In the genomic region with DNA sequence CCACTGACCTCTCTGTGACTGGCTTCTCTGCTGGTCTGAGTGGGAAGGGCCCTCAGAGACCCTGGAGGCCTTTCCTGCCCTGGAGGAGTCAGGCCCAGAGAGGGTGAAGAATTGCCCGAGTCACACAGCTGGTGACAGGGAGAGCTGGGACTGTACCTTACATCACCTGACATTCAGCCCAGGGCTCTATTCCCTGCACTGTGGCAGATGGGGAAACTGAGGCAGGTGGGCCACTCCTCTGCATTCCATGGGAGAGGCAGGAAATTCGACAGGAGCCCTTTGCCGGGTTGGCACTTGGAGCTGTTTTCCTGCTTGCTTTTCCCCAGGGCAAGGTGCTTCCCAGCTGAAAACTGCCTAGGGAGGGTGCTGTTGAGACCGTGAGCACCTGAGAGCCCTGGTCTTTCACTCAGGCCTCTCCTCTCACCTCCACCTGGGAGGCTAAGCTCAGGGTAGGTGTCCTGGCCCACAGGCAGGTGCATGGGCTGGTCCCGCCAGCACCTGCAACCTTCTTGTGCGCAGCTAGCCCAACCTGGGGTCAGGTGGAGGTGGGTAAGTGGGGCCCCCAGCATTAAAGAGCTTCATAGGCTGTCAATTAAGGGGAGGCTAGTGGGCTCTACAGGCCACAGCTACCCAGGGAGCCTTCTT, we compare ENCODE assay signal across 10 cellular contexts. TPM values are rescaled to one million over a fixed set of nuclear protein-coding genes. Genes with fewer than 3 reads are reported as not detected.
DNase-seq lines count a peak whose midpoint lies in the region; ATAC-seq, FAIRE-seq and TF ChIP-seq lines count a peak whose summit lies in the region.
"Had no signal": no experiment of that assay in that cellular context is flagged by ENCODE, and none has a peak within 500 bp of the region (broad histone marks: within the 10 kb centered on the region; RNA-seq: fewer than 3 reads in every experiment).

No MANE protein-coding gene starts in this region.

- H3K9me3 ChIP-seq in K562 (replicated peaks; ENCODE audit: control insufficient read depth, insufficient read depth, low read depth, low read length) (no peaks in the 10 kb centered on the region), osteoblast (ENCODE audit: low read depth, low read length) (no peaks in the 10 kb centered on the region)

- no peak for FAIRE-seq in K562 (lab: Jason Lieb, UNC)
- FAIRE-seq: colon had no signal

- H3K9ac ChIP-seq in K562 (ENCODE audit: insufficient read depth in 1 of 2, low read depth in 2 of 2, low read length in 2 of 2), result peak overlapping the region; percentile 28 to 86; a peak in 3 of 4 replicates

- H2AFZ ChIP-seq in K562 (ENCODE audit: low read depth, low read length), result no peak overlapping the region
- H2AFZ ChIP-seq in osteoblast (ENCODE audit: low read length), result no peak overlapping the region

- CTCF ChIA-PET in K562 (lab: Yijun Ruan, JAX; ENCODE audit: low intra/inter-chr PET ratio), result no interaction called here

- peak; percentile 6 for ATAC-seq in HG03135 (IDR thresholded peaks at IDR 0.05; ENCODE audit: unreplicated experiment)
- no peak for ATAC-seq in K562
- no peak for ATAC-seq in HG03469 (IDR thresholded peaks at IDR 0.05; ENCODE audit: unreplicated experiment)

- no peak for TF ChIP-seq EP300 in K562 (IDR thresholded peaks at IDR 0.05; ENCODE audit: low read length)

- intact Hi-C loops in K562 (cut with micrococcal nuclease), result no loop called here

- TF ChIP-seq CTCF in GM12864 (IDR thresholded peaks at IDR 0.05; ENCODE audit: low read depth, low read length, missing control alignments) (no peak), K562 (IDR thresholded peaks at IDR 0.05 in 2 of 3, conservative IDR thresholded peaks at IDR 0.05 in 1 of 3; ENCODE audit: insufficient read depth in 2 of 3, low read depth in 1 of 3, low read length in 3 of 3) (no peak), osteoblast (IDR thresholded peaks at IDR 0.05; ENCODE audit: extremely low read depth, low read depth, low read length) (no peak)

- peaks cover 98% of the 10 kb centered on the region for H3K79me2 ChIP-seq in K562 (ENCODE audit: control insufficient read depth, insufficient read depth, low read length)
- peaks cover 74% of the 10 kb centered on the region for H3K79me2 ChIP-seq in osteoblast (ENCODE audit: insufficient read depth, low read length)

- H3K36me3 ChIP-seq in K562 (ENCODE audit: control insufficient read depth, insufficient read depth, low read length) (peaks cover 53% of the 10 kb centered on the region), osteoblast (ENCODE audit: insufficient read depth, low read length) (no peaks in the 10 kb centered on the region)

- H3K4me2 ChIP-seq in K562 (ENCODE audit: insufficient read depth, low read length) (no peak overlapping the region), osteoblast (ENCODE audit: insufficient read depth, low read length) (no peak overlapping the region)

- no TSS peak for BruUV-seq in K562 (replicated peaks; lab: Mats Ljungman, UMichigan)

- WGBS in K562 (ENCODE audit: insufficient coverage, low coverage, missing lambda C conversion rate), result 98% methylated on average over 5 of the region's 6 CpGs

- no peaks in the 10 kb centered on the region for H3K27me3 ChIP-seq in K562 (ENCODE audit: control insufficient read depth in 2 of 2, insufficient read depth in 2 of 2, low read length in 2 of 2)
- H3K27me3 ChIP-seq in osteoblast (ENCODE audit: insufficient read depth, low read length), result no peaks in the 10 kb centered on the region

- DNase-seq in GM12864 (ENCODE audit: low read depth), result no peak
- no peak for DNase-seq in K562 (ENCODE audit: extremely low read depth in 1 of 4, low spot score in 3 of 4)
- DNase-seq in osteoblast (ENCODE audit: insufficient read length, low spot score, missing footprints), result peak; percentile 58
- no peak for DNase-seq in Kasumi-1 (lab: John Stamatoyannopoulos, UW)
- DNase-seq in DMS79 treated with DMSO at 0.1 percent for 48 hours (lab: John Stamatoyannopoulos, UW), result no peak
- DNase-seq in GM03348 (ENCODE audit: low spot score), result no peak
- DNase-seq: NCI-H1436 treated with DMSO at 0.1 percent for 48 hours had no signal

- H4K20me1 ChIP-seq in K562 (replicated peaks; ENCODE audit: control insufficient read depth, insufficient read depth, low read length) (peaks cover 31% of the 10 kb centered on the region), osteoblast (ENCODE audit: insufficient read depth, low read length) (peaks cover 51% of the 10 kb centered on the region)

- H3K4me3 ChIP-seq in GM12864 (ENCODE audit: low read depth, low read length) (peak overlapping the region; percentile 80), K562 (no peak overlapping the region), osteoblast (ENCODE audit: insufficient read depth, low read length) (no peak overlapping the region)

- H3K4me1 ChIP-seq in K562 (replicated peaks in 1 of 2; ENCODE audit: control insufficient read depth in 2 of 2, insufficient read depth in 2 of 2, low read length in 2 of 2) (peaks cover 43 to 66% of the 10 kb centered on the region in 2 experiments), osteoblast (ENCODE audit: insufficient read depth, low read length) (no peaks in the 10 kb centered on the region)

- POLR2A ChIA-PET in K562 (lab: Yijun Ruan, JAX), result interaction anchor here (0.7 to 5.1 kb wide), 4 partner anchors 11 to 32 kb away, joined by 3 to 34 read pairs (median 4); no protein-coding TSS in a partner anchor

- H3K27ac ChIP-seq in K562 (ENCODE audit: extremely low read depth, low read depth, low read length), result peak overlapping the region; percentile 59
- H3K27ac ChIP-seq in osteoblast (ENCODE audit: low read depth, low read length), result no peak overlapping the region

- H3K9me1 ChIP-seq in K562 (ENCODE audit: control insufficient read depth, insufficient read depth, low read length), result peaks cover 6% of the 10 kb centered on the region

- TF ChIP-seq POLR2A in K562 (conservative IDR thresholded peaks at IDR 0.05), result no peak

- TF ChIP-seq RAD21 in K562 (CRISPR knock-in tag; conservative IDR thresholded peaks at IDR 0.05 in 1 of 2, IDR thresholded peaks at IDR 0.05 in 1 of 2), result no peak

- in situ Hi-C loops in K562 (cut with MboI), result loop anchor here (25.0 kb wide), 1 partner anchor 1663 kb away; a partner anchor contains a TSS

TF ChIP-seq in K562, 482 proteins besides CTCF, POLR2A, EP300 and RAD21 (continues in another document):
- TF ChIP-seq, protein P1, sequence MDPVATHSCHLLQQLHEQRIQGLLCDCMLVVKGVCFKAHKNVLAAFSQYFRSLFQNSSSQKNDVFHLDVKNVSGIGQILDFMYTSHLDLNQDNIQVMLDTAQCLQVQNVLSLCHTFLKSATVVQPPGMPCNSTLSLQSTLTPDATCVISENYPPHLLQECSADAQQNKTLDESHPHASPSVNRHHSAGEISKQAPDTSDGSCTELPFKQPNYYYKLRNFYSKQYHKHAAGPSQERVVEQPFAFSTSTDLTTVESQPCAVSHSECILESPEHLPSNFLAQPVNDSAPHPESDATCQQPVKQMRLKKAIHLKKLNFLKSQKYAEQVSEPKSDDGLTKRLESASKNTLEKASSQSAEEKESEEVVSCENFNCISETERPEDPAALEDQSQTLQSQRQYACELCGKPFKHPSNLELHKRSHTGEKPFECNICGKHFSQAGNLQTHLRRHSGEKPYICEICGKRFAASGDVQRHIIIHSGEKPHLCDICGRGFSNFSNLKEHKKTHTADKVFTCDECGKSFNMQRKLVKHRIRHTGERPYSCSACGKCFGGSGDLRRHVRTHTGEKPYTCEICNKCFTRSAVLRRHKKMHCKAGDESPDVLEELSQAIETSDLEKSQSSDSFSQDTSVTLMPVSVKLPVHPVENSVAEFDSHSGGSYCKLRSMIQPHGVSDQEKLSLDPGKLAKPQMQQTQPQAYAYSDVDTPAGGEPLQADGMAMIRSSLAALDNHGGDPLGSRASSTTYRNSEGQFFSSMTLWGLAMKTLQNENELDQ (CRISPR knock-in tag; IDR thresholded peaks at IDR 0.05; ENCODE audit: borderline replicate concordance), result no peak
- TF ChIP-seq BCOR (IDR thresholded peaks at IDR 0.05) (peak; percentile 59; the same call in 1 of the 2 replicates), ZFP30 (CRISPR knock-in tag; IDR thresholded peaks at IDR 0.05; ENCODE audit: borderline replicate concordance) (no peak), ZFP36 (IDR thresholded peaks at IDR 0.05; ENCODE audit: low read depth, low read length, partially characterized antibody) (peak; percentile 43), LARP7 (IDR thresholded peaks at IDR 0.05) (no peak), RBFOX2 (IDR thresholded peaks at IDR 0.05; ENCODE audit: low read depth, low read length) (peak; percentile 2; the same call in 1 of the 2 replicates)

RNA-seq across cellular contexts. Expression of a gene that starts 8.5 kb away (rescaled TPM):
- 155 and 371 TPM in 2 replicates for total RNA-seq in K562 (2011; cell fraction: chromatin; rRNA removed; ENCODE audit: low replicate concordance)
- total RNA-seq in K562 (2011; cell fraction: nucleolus; rRNA removed), result 245 and 277 TPM in 2 replicates
- 151 and 184 TPM in 2 replicates for total RNA-seq in K562 (2011; cell fraction: nucleoplasm; rRNA removed)
- total RNA-seq in K562 (2014; rRNA removed), result 59.0 and 73.5 TPM in 2 replicates
- 15.9 and 19.0 TPM in 2 replicates for total RNA-seq in K562 (2014; rRNA removed; fragmentation: Illumina TruSeq; extraction: Trizol)
- total RNA-seq in K562 (2015; rRNA removed; fragmentation: Illumina TruSeq; extraction: Trizol), result 28.6 and 29.9 TPM in 2 replicates
- 104 and 108 TPM in 2 replicates for total RNA-seq in K562 (2021)
- polyA plus RNA-seq in K562 (2011; rRNA removed), result 28.6 and 31.0 TPM in 2 replicates
- polyA plus RNA-seq in K562 (2011; cell fraction: cytosol; rRNA removed), result 19.2 and 48.3 TPM in 2 replicates
- 193 and 347 TPM in 2 replicates for polyA plus RNA-seq in K562 (2011; cell fraction: nucleus; rRNA removed)
- polyA plus RNA-seq in K562 (2012), result 53.4 and 59.6 TPM in 2 replicates
- 26.4 and 37.3 TPM in 2 replicates for polyA plus RNA-seq in K562 (2014; fragmentation: Illumina TruSeq; extraction: Trizol)
- polyA plus RNA-seq in K562 (2014; fragmentation: Nextera tagmentation; extraction: Ambion mirVana), result 1 to 10 TPM; 2.3 to 2.4 TPM
- polyA plus RNA-seq in K562 (2014; rRNA removed), result 49.4 and 64.0 TPM in 2 replicates
- 27.7 and 54.0 TPM in 2 replicates for polyA minus RNA-seq in K562 (2011; rRNA and poly(A)+ RNA removed)
- polyA minus RNA-seq in K562 (2011; cell fraction: cytosol; rRNA and poly(A)+ RNA removed), result 42.4 and 51.4 TPM in 2 replicates
- polyA minus RNA-seq in K562 (2011; cell fraction: nucleus; rRNA and poly(A)+ RNA removed), result 109 TPM in 2 replicates
- 49.5 and 51.0 TPM in 2 replicates for total RNA-seq in osteoblast
